11 cellular contexts compared by ENCODE assay signal in the genomic region with DNA sequence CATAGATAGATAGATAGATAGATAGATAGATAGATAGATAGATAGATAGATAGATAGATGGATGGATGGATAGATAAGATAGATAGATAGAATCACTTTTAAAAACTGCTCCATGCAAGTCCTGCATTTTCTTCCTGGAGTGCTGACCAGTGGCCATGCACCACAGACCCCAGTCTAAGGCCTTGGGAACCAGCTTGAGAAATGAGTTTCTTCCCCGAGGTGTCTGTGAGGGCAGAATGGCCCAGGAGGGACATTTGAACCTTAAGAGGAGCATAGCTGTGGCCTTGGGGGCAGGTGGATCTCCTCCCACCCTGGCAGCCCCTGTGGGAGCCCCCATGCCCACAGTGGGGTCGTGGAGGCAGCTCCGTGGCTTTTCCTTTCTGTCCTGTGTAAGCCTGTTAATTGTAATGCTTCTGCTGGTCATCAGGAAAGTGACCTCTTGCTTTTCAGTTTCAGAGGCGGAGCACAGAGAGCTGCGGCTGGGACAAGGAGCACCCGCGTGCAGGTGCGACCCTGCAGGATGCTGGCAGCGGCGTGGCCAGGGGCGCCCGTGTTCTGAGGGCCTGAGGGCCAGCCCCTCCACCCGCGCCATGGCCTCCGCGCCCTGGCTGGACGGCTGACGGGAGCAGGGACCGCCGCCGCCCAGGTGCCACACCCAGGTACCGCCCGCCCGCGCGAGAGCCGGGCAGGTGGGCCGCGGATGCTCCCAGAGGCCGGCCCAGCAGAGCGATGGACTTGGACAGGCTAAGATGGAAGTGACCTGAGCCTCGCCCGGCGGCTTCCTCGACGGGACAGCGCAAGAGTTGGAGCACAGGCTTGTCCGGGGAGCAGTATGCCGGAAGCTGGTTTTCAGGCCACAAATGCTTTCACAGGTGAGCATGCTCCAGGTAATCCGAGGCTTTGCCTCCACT.
"Had no signal": no experiment of that assay in that cellular context is flagged by ENCODE, and none has a peak within 500 bp of the region (broad histone marks: within the 10 kb centered on the region; RNA-seq: fewer than 3 reads in every experiment).

No MANE protein-coding gene starts in this region.

- H3K9me3 ChIP-seq: left lung had no signal

- ATAC-seq: activated CD4-positive, alpha-beta T cell treated with anti-CD3 and anti-CD28 coated beads for 36 hours; activated CD8-positive, alpha-beta T cell treated with anti-CD3 and anti-CD28 coated beads for 36 hours; foreskin keratinocyte; left lung had no signal

- DNase-seq: activated CD4-positive, alpha-beta T cell treated with anti-CD3 and anti-CD28 coated beads for 36 hours; activated CD8-positive, alpha-beta T cell treated with anti-CD3 and anti-CD28 coated beads for 36 hours; activated T-cell treated with anti-CD3 and anti-CD28 coated beads for 4 hours; brain microvascular endothelial cell; foreskin keratinocyte; small intestine had no signal

- H3K4me3 ChIP-seq: left lung had no signal

- H3K27ac Mint-ChIP-seq: activated CD8-positive, alpha-beta T cell treated with anti-CD3 and anti-CD28 coated beads for 36 hours; activated naive CD8-positive, alpha-beta T cell; activated T-helper 2 cell treated with anti-CD3 and anti-CD28 coated beads, Interferon-gamma antibody, Interleukin-2, Interleukin-4, amounts not matched to agents 10 μg/mL and 5 μg/mL and 100 μg/mL, durations not matched to agents 14 hours and 24 hours and 36 hours had no signal

- H3K36me3 ChIP-seq: brain microvascular endothelial cell, left lung had no signal

- H3K4me1 ChIP-seq: foreskin keratinocyte, parathyroid adenoma had no signal

- H3K27me3 ChIP-seq: brain microvascular endothelial cell, foreskin keratinocyte, left lung had no signal

- H3K9me3 Mint-ChIP-seq: activated T-helper 2 cell treated with anti-CD3 and anti-CD28 coated beads, Interferon-gamma antibody, Interleukin-2, Interleukin-4, amounts not matched to agents 10 μg/mL and 5 μg/mL and 100 μg/mL, durations not matched to agents 14 hours and 24 hours and 36 hours had no signal

- H3K27ac ChIP-seq: brain microvascular endothelial cell, foreskin keratinocyte, left lung, VCaP had no signal

- H3K4me3 Mint-ChIP-seq: activated CD4-positive, alpha-beta T cell treated with anti-CD3 and anti-CD28 coated beads for 36 hours; activated CD8-positive, alpha-beta T cell treated with anti-CD3 and anti-CD28 coated beads for 36 hours; activated naive CD8-positive, alpha-beta T cell had no signal

- H3K27me3 Mint-ChIP-seq: activated CD4-positive, alpha-beta T cell treated with anti-CD3 and anti-CD28 coated beads for 36 hours; activated CD8-positive, alpha-beta T cell treated with anti-CD3 and anti-CD28 coated beads for 36 hours; activated naive CD8-positive, alpha-beta T cell had no signal
